ENCODE assay signal across 8 cellular contexts in genomic region chr5:132422720-132423442, GRCh38. TPM values are rescaled to one million over a fixed set of nuclear protein-coding genes. Genes with fewer than 3 reads are reported as not detected.
A peak's percentile ranks its signal among the peaks of the same experiment; 100 is the strongest.
DNase-seq lines count a peak whose midpoint lies in the region; ATAC-seq lines count a peak whose summit lies in the region.

No MANE protein-coding gene starts in this region.

- POLR2A ChIA-PET in activated CD8-positive, alpha-beta T cell treated with anti-CD3 and anti-CD28 coated beads, Interleukin-2, amount 10 ng/mL, durations not matched to agents 7 days and 5 days (lab: Charles Lee): interaction anchor here (0.6 to 12.1 kb wide), 5 partner anchors 12 to 376 kb away, joined by 4 to 435 read pairs (median 82); partner anchors contain the start of gene IRF1

- no peaks in the 10 kb centered on the region for H3K9me3 Mint-ChIP-seq in activated T-cell treated with anti-CD3 and anti-CD28 coated beads, Interleukin-2, amount 50 U/mL, for 24 hours
- H3K9me3 Mint-ChIP-seq in activated CD8-positive, alpha-beta T cell treated with anti-CD3 and anti-CD28 coated beads, Interleukin-2, amount 10 ng/mL, durations not matched to agents 7 days and 5 days (ENCODE audit: insufficient read depth): no peaks in the 10 kb centered on the region

- H3K4me3 Mint-ChIP-seq in activated T-cell treated with anti-CD3 and anti-CD28 coated beads, Interleukin-2, amount 50 U/mL, for 24 hours: no peak overlapping the region
- H3K4me3 Mint-ChIP-seq in activated CD8-positive, alpha-beta T cell treated with anti-CD3 and anti-CD28 coated beads, Interleukin-2, amount 10 ng/mL, durations not matched to agents 7 days and 5 days: peak overlapping the region; percentile 42

- ATAC-seq in HG03558 (IDR thresholded peaks at IDR 0.05; ENCODE audit: extremely low read depth, unreplicated experiment): peak; percentile 27
- ATAC-seq in activated CD8-positive, alpha-beta T cell treated with anti-CD3 and anti-CD28 coated beads, Interleukin-2, amount 10 ng/mL, durations not matched to agents 7 days and 5 days: no peak

- H3K27me3 Mint-ChIP-seq in activated T-cell treated with anti-CD3 and anti-CD28 coated beads, Interleukin-2, amount 50 U/mL, for 24 hours: no peaks in the 10 kb centered on the region
- no peaks in the 10 kb centered on the region for H3K27me3 Mint-ChIP-seq in activated CD8-positive, alpha-beta T cell treated with anti-CD3 and anti-CD28 coated beads, Interleukin-2, amount 10 ng/mL, durations not matched to agents 7 days and 5 days (ENCODE audit: low read depth)

- H3K36me3 Mint-ChIP-seq in activated T-cell treated with anti-CD3 and anti-CD28 coated beads, Interleukin-2, amount 50 U/mL, for 24 hours (ENCODE audit: low read depth): peaks cover 46% of the 10 kb centered on the region
- H3K36me3 Mint-ChIP-seq in activated CD8-positive, alpha-beta T cell treated with anti-CD3 and anti-CD28 coated beads, Interleukin-2, amount 10 ng/mL, durations not matched to agents 7 days and 5 days (ENCODE audit: low read depth): peaks cover 83% of the 10 kb centered on the region

- H3K4me1 Mint-ChIP-seq in activated T-cell treated with anti-CD3 and anti-CD28 coated beads, Interleukin-2, amount 50 U/mL, for 24 hours (ENCODE audit: low read depth): peaks cover 96% of the 10 kb centered on the region
- peaks cover 99% of the 10 kb centered on the region for H3K4me1 Mint-ChIP-seq in activated CD8-positive, alpha-beta T cell treated with anti-CD3 and anti-CD28 coated beads, Interleukin-2, amount 10 ng/mL, durations not matched to agents 7 days and 5 days (ENCODE audit: low read depth)

- no peak for DNase-seq in activated T-cell treated with anti-CD3 and anti-CD28 coated beads, Interleukin-2, amount 50 U/mL, for 24 hours
- DNase-seq in activated T-cell treated with anti-CD3 and anti-CD28 coated beads for 4 hours (no peak), left kidney (ENCODE audit: low read depth, low spot score) (peak; percentile 32), islet precursor cell (no peak), NCI-H146 treated with DMSO at 0.1 percent for 48 hours (lab: John Stamatoyannopoulos, UW; ENCODE audit: unreplicated experiment) (no peak)
- DNase-seq in activated CD8-positive, alpha-beta T cell treated with anti-CD3 and anti-CD28 coated beads, Interleukin-2, amount 10 ng/mL, durations not matched to agents 7 days and 5 days: no peak
- no peak for DNase-seq in stimulated activated CD4-positive, alpha-beta T cell treated with anti-CD3 and anti-CD28 coated beads, Interleukin-4, amount 100 ng/mL, for 1 hour

- peak overlapping the region; percentile 79 for H3K27ac Mint-ChIP-seq in activated T-cell treated with anti-CD3 and anti-CD28 coated beads, Interleukin-2, amount 50 U/mL, for 24 hours
- H3K27ac Mint-ChIP-seq in activated CD8-positive, alpha-beta T cell treated with anti-CD3 and anti-CD28 coated beads, Interleukin-2, amount 10 ng/mL, durations not matched to agents 7 days and 5 days: peak overlapping the region; percentile 73

- CTCF ChIA-PET in activated CD8-positive, alpha-beta T cell treated with anti-CD3 and anti-CD28 coated beads, Interleukin-2, amount 10 ng/mL, durations not matched to agents 7 days and 5 days (lab: Charles Lee): interaction anchor here (1.5 to 11.9 kb wide), 7 partner anchors 9 to 78 kb away, joined by 3 to 141 read pairs (median 6); partner anchors contain the start of gene IRF1

RNA-seq across cellular contexts. Expression of gene SLC22A5, which starts 53.4 kb away (rescaled TPM):
- 1 to 10 TPM; 2.2 to 3.5 TPM for total RNA-seq in activated CD8-positive, alpha-beta T cell treated with anti-CD3 and anti-CD28 coated beads, Interleukin-2, amount 10 ng/mL, durations not matched to agents 7 days and 5 days
